1 cellular context compared by ENCODE assay signal in the genomic region with DNA sequence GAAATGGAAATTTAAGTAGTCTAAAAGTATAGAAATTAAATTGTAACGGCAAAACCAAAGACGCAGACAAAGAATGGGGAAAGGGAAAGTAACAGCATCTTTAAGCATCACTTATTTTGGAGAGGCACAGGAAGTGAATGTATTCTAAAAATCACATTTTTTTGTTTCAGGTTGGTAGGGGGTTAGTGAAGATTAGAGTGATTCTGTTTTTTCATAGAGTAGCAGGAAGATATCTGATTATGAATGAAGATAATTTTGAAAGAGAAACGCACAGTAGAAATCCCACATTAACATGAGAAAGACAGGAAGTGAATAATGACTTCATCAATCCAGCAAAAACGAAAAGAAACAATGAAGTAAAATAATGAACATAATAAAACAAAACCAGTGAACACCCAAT.
TF ChIP-seq lines count a peak whose summit lies in the region.

No MANE protein-coding gene starts in this region.

TF ChIP-seq in endothelial cell of umbilical vein, 7 proteins besides CTCF, POLR2A, EP300 and RAD21:
- TF ChIP-seq EZH2 (IDR thresholded peaks at IDR 0.05; ENCODE audit: borderline replicate concordance, low read depth, low read length, severe bottlenecking) = no peak
- TF ChIP-seq JUN (IDR thresholded peaks at IDR 0.05; ENCODE audit: borderline replicate concordance, insufficient read depth, insufficient read length, low read depth) = peak; percentile 12
